ENCODE assay signal across 14 cellular contexts in genomic region chr3:197317250-197317963, GRCh38. TPM values are rescaled to one million over a fixed set of nuclear protein-coding genes. Genes with fewer than 3 reads are reported as not detected.
DNase-seq lines count a peak whose midpoint lies in the region; ATAC-seq, FAIRE-seq and TF ChIP-seq lines count a peak whose summit lies in the region.
"Had no signal": no experiment of that assay in that cellular context is flagged by ENCODE, and none has a peak within 500 bp of the region (broad histone marks: within the 10 kb centered on the region; RNA-seq: fewer than 3 reads in every experiment).

No MANE protein-coding gene starts in this region.

- H3K27me3 ChIP-seq in brain microvascular endothelial cell (replicated peaks), result no peaks in the 10 kb centered on the region
- H3K27me3 ChIP-seq in keratinocyte (ENCODE audit: control insufficient read depth, extremely low read depth, insufficient read depth, low read length), result no peaks in the 10 kb centered on the region

- H3K36me3 ChIP-seq in brain microvascular endothelial cell (replicated peaks) (no peaks in the 10 kb centered on the region), keratinocyte (ENCODE audit: control insufficient read depth in 2 of 2, extremely low read depth in 1 of 2, insufficient read depth in 2 of 2, low read length in 2 of 2) (no peaks in the 10 kb centered on the region), kidney (ENCODE audit: control insufficient read depth in 1 of 2, insufficient read depth in 2 of 2, low read length in 2 of 2) (no peaks in the 10 kb centered on the region)

- no peaks in the 10 kb centered on the region for H4K20me1 ChIP-seq in keratinocyte (ENCODE audit: control insufficient read depth, extremely low read depth, insufficient read depth, low read length)

- H3K9me3 ChIP-seq in keratinocyte (ENCODE audit: control insufficient read depth, low read depth, low read length) (no peaks in the 10 kb centered on the region), kidney (ENCODE audit: control insufficient read depth in 1 of 2, low read length in 2 of 2) (no peaks in the 10 kb centered on the region)

- TF ChIP-seq CTCF in AG04449 (IDR thresholded peaks at IDR 0.05; ENCODE audit: insufficient read depth, low read length, missing control alignments) (no peak), brain microvascular endothelial cell (IDR thresholded peaks at IDR 0.05; ENCODE audit: low read depth, low read length, missing control alignments) (no peak), keratinocyte (optimal IDR thresholded peaks at IDR 0.05 in 1 of 3, IDR thresholded peaks at IDR 0.05 in 1 of 3, conservative IDR thresholded peaks at IDR 0.05 in 1 of 3; ENCODE audit: extremely low read depth in 1 of 3, insufficient read depth in 2 of 3, low read length in 3 of 3) (no peak), kidney (IDR thresholded peaks at IDR 0.05; ENCODE audit: borderline replicate concordance, extremely low read depth, insufficient read depth) (no peak)

- H3K79me2 ChIP-seq in keratinocyte (ENCODE audit: control insufficient read depth, insufficient read depth, low read length), result no peaks in the 10 kb centered on the region

- in situ Hi-C loops in brain microvascular endothelial cell (cut with HindIII; ENCODE audit: low pct_ligation_motif_present, low sequenced_read_pairs), result no loop called here

- H3K27ac ChIP-seq in brain microvascular endothelial cell (peak overlapping the region; percentile 14), keratinocyte (ENCODE audit: control insufficient read depth, insufficient read depth, low read length) (peak overlapping the region; percentile 80), kidney (ENCODE audit: low read depth in 2 of 2, low read length in 2 of 2) (no peak overlapping the region)
- H3K27ac ChIP-seq: HL-60 had no signal

- H3K4me1 ChIP-seq in keratinocyte (ENCODE audit: control insufficient read depth, extremely low read depth, insufficient read depth, low read length) (peaks cover 18% of the 10 kb centered on the region), kidney (ENCODE audit: control insufficient read depth in 1 of 2, insufficient read depth in 1 of 2, low read depth in 1 of 2, low read length in 2 of 2) (no peaks in the 10 kb centered on the region)

- peak overlapping the region; percentile 97 for H2AFZ ChIP-seq in keratinocyte (ENCODE audit: control insufficient read depth, low read length)

- ATAC-seq in HG03521 (IDR thresholded peaks at IDR 0.05; ENCODE audit: unreplicated experiment), result no peak

- H3K9ac ChIP-seq in keratinocyte (ENCODE audit: control insufficient read depth, extremely low read depth, insufficient read depth, low read length), result peak overlapping the region; percentile 43
- H3K9ac ChIP-seq in kidney (ENCODE audit: low read length in 2 of 2), result no peak overlapping the region

- POLR2A ChIA-PET in AG04449 (lab: Yijun Ruan, JAX), result no interaction called here

- dilution Hi-C loops in keratinocyte (cut with MboI; ENCODE audit: extremely low pct_ligation_motif_present, low sequenced_read_pairs), result loop anchor here (25.0 kb wide), 1 partner anchor 170 kb away; no protein-coding TSS in a partner anchor

- CTCF ChIA-PET in AG04449 (lab: Yijun Ruan, JAX), result interaction anchor here (1.0 kb wide), 1 partner anchor 8 kb away, joined by 3 read pairs; no protein-coding TSS in a partner anchor

- DNase-seq in AG04449 (ENCODE audit: low read depth, low spot score) (peak; percentile 91), LHCN-M2 (ENCODE audit: low read depth) (peak; percentile 86), brain microvascular endothelial cell (peak; percentile 93), keratinocyte (ENCODE audit: low read depth, low spot score) (peak; percentile 98), kidney (no peak), DMS114 treated with DMSO at 0.1 percent for 48 hours (lab: John Stamatoyannopoulos, UW; ENCODE audit: unreplicated experiment) (no peak), hippocampal formation (lab: John Stamatoyannopoulos, UW) (no peak)
- DNase-seq: activated CD8-positive, alpha-beta memory T cell treated with anti-CD3 and anti-CD28 coated beads, Interleukin-2, amount 50 U/mL, for 48 hours; CD4-positive, CD25-positive, alpha-beta regulatory T cell; GOT3; NCI-H2171 treated with DMSO at 0.1 percent for 48 hours had no signal

- intact Hi-C loops in kidney (cut with DNase I), result no loop called here

- no peaks in the 10 kb centered on the region for H3K9me1 ChIP-seq in keratinocyte (ENCODE audit: control insufficient read depth, extremely low read depth, insufficient read depth, low read length)

- no peak overlapping the region for H3K4me3 ChIP-seq in AG04449 (ENCODE audit: low read depth, low read length)
- H3K4me3 ChIP-seq in brain microvascular endothelial cell (ENCODE audit: low read depth, low read length), result no peak overlapping the region
- peak overlapping the region; percentile 8 to 64 (median 59) for H3K4me3 ChIP-seq in keratinocyte (ENCODE audit: control insufficient read depth in 2 of 3, extremely low read depth in 1 of 3, insufficient read depth in 2 of 3, low read depth in 1 of 3, low read length in 3 of 3)
- no peak overlapping the region for H3K4me3 ChIP-seq in kidney (ENCODE audit: low read length in 2 of 2)

- H3K4me2 ChIP-seq in keratinocyte (ENCODE audit: control insufficient read depth, extremely low read depth, insufficient read depth, low read depth, low read length), result peak overlapping the region; percentile 98

- FAIRE-seq in keratinocyte (lab: Jason Lieb, UNC) (peak; percentile 99), kidney (lab: Jason Lieb, UNC) (no peak)
- FAIRE-seq: GM12892 had no signal

RNA-seq across cellular contexts. Expression of gene DLG1, which starts 19.0 kb away (rescaled TPM):
- total RNA-seq in LHCN-M2 (2014; rRNA removed) (107 and 110 TPM in 2 replicates), kidney (101 TPM)
- polyA plus RNA-seq in LHCN-M2 (2012), result 59.4 TPM
- polyA plus RNA-seq in keratinocyte (103 to 139 TPM (median 129 TPM) in 3 replicates), kidney (ENCODE audit: insufficient read depth, low read depth, low replicate concordance) (19.4 TPM)
- polyA plus RNA-seq in keratinocyte (2011; ENCODE audit: low read depth), result 76.2 TPM
- 71.7 and 167 TPM in 2 replicates for polyA plus RNA-seq in keratinocyte (2011; cell fraction: cytosol; rRNA removed)
- 219 and 249 TPM in 2 replicates for polyA plus RNA-seq in keratinocyte (2011; cell fraction: nucleus; rRNA removed)
- polyA plus RNA-seq in keratinocyte (2012; ENCODE audit: low replicate concordance), result 65.5 and 113 TPM in 2 replicates
- polyA minus RNA-seq in keratinocyte, result 95.2 to 298 TPM (median 184 TPM) in 3 replicates
- polyA minus RNA-seq in keratinocyte (2011; cell fraction: cytosol; rRNA and poly(A)+ RNA removed), result 84.0 TPM
- 330 and 756 TPM in 2 replicates for polyA minus RNA-seq in keratinocyte (2011; cell fraction: nucleus; rRNA and poly(A)+ RNA removed)

Comparison
In these comparisons a context has a peak if more than half of its experiments do, and no peak if none do; other contexts are left out.
1. DNase-seq: peak in AG04449 (single experiment), LHCN-M2 (single experiment), brain microvascular endothelial cell (single experiment) and keratinocyte (single experiment); none in kidney (single experiment), DMS114 treated with DMSO at 0.1 percent for 48 hours (single experiment) and hippocampal formation (0 of 2).
2. H3K4me3 ChIP-seq: peak in keratinocyte (3 of 3); none in AG04449 (single experiment), brain microvascular endothelial cell (single experiment) and kidney (0 of 2).
3. H3K27ac ChIP-seq: peak in brain microvascular endothelial cell (single experiment) and keratinocyte (single experiment); none in kidney (0 of 2).